In genomic region chr16:2162676-2163118, GRCh38 we compare ENCODE assay signal across 23 cellular contexts. TPM values are rescaled to one million over a fixed set of nuclear protein-coding genes. Genes with fewer than 3 reads are reported as not detected.
DNase-seq lines count a peak whose midpoint lies in the region; ATAC-seq and TF ChIP-seq lines count a peak whose summit lies in the region.
"Had no signal": no experiment of that assay in that cellular context is flagged by ENCODE, and none has a peak within 500 bp of the region (broad histone marks: within the 10 kb centered on the region; RNA-seq: fewer than 3 reads in every experiment).

No MANE protein-coding gene starts in this region.

- no peak overlapping the region for H4K8ac ChIP-seq in trophoblast cell (ENCODE audit: low read depth, low read length)

- DNase-seq in stimulated activated naive CD8-positive, alpha-beta T cell treated with anti-CD3 and anti-CD28 coated beads, Interleukin-15, amount 100 ng/mL, for 72 hours, result no peak
- no peak for DNase-seq in stimulated activated naive CD8-positive, alpha-beta T cell treated with anti-CD3 and anti-CD28 coated beads, Interleukin-15, Interleukin-2, amounts not matched to agents 100 U/mL and 50 U/mL, for 24 hours
- DNase-seq in epithelial cell of esophagus (ENCODE audit: low read depth), result peak; percentile 35
- no peak for DNase-seq in trophoblast cell
- no peak for DNase-seq in aorta
- DNase-seq in KG1 (lab: John Stamatoyannopoulos, UW), result no peak
- DNase-seq: 8988T; activated CD8-positive, alpha-beta memory T cell treated with anti-CD3 and anti-CD28 coated beads, Interleukin-2, amount 50 U/mL, for 4 hours; EL; gastrocnemius medialis; MM.1S; naive thymus-derived CD4-positive, alpha-beta T cell; NCI-H1436; NCI-H2171 treated with DMSO at 0.1 percent for 48 hours; NCI-H69; OCI-M1; ovary had no signal

- no peak overlapping the region for H2BK120ac ChIP-seq in trophoblast cell (ENCODE audit: insufficient read depth, low read length, poor library complexity)

- H3K4me1 ChIP-seq in trophoblast cell (ENCODE audit: control insufficient read depth in 1 of 2, insufficient read depth in 2 of 2, low read length in 2 of 2) (peaks cover 2 to 4% of the 10 kb centered on the region in 2 experiments), aorta (ENCODE audit: control insufficient read depth in 1 of 2, insufficient read depth in 2 of 2, low read length in 2 of 2) (no peaks in the 10 kb centered on the region)

- WGBS in trophoblast cell (ENCODE audit: extremely low coverage, insufficient coverage, insufficient read length), result no CpG with 5 or more reads among the region's 13 CpGs
- 86 to 89% methylated on average over 13 of the region's 13 CpGs for WGBS in aorta, 2 donors

- no peak overlapping the region for H2BK12ac ChIP-seq in trophoblast cell (ENCODE audit: low read length)

- H3K14ac ChIP-seq in trophoblast cell (ENCODE audit: low read length), result no peak overlapping the region

- no peak overlapping the region for H3K4me3 Mint-ChIP-seq in stimulated activated naive CD8-positive, alpha-beta T cell treated with anti-CD3 and anti-CD28 coated beads, Interleukin-15, amount 100 ng/mL, for 72 hours
- H3K4me3 Mint-ChIP-seq: B cell; dendritic cell treated with granulocyte-macrophage colony-stimulating factor and Interleukin-4, amounts not matched to agents 40 ng/mL and 50 ng/mL, for 4 days; naive thymus-derived CD4-positive, alpha-beta T cell had no signal

- no peak overlapping the region for H2AK5ac ChIP-seq in trophoblast cell (ENCODE audit: low read length)

- H3K27me3 Mint-ChIP-seq in stimulated activated naive CD8-positive, alpha-beta T cell treated with anti-CD3 and anti-CD28 coated beads, Interleukin-15, amount 100 ng/mL, for 72 hours, result no peaks in the 10 kb centered on the region
- H3K27me3 Mint-ChIP-seq: B cell; dendritic cell treated with granulocyte-macrophage colony-stimulating factor and Interleukin-4, amounts not matched to agents 40 ng/mL and 50 ng/mL, for 4 days; naive thymus-derived CD4-positive, alpha-beta T cell had no signal

- H3K9me3 ChIP-seq in trophoblast cell (ENCODE audit: insufficient read depth, low read depth, low read length) (peaks cover 7% of the 10 kb centered on the region), aorta (ENCODE audit: control insufficient read depth, low read length) (no peaks in the 10 kb centered on the region)
- H3K9me3 ChIP-seq: gastrocnemius medialis, ovary, tibial nerve had no signal

- H3K36me3 ChIP-seq in trophoblast cell (ENCODE audit: control insufficient read depth in 1 of 2, insufficient read depth in 2 of 2, low read length in 2 of 2) (peaks cover 27 to 36% of the 10 kb centered on the region in 2 experiments), aorta (ENCODE audit: control insufficient read depth in 1 of 2, insufficient read depth in 2 of 2, low read length in 1 of 2) (no peaks in the 10 kb centered on the region)
- H3K36me3 ChIP-seq: ovary had no signal

- H3K27ac Mint-ChIP-seq in stimulated activated naive CD8-positive, alpha-beta T cell treated with anti-CD3 and anti-CD28 coated beads, Interleukin-15, amount 100 ng/mL, for 72 hours, result no peak overlapping the region
- H3K27ac Mint-ChIP-seq: B cell; dendritic cell treated with granulocyte-macrophage colony-stimulating factor and Interleukin-4, amounts not matched to agents 40 ng/mL and 50 ng/mL, for 4 days had no signal

- H3K27ac ChIP-seq in trophoblast cell (ENCODE audit: low read depth, low read length) (no peak overlapping the region), aorta (ENCODE audit: low read depth in 1 of 2, low read length in 2 of 2) (no peak overlapping the region)
- H3K27ac ChIP-seq: gastrocnemius medialis had no signal

- H3K79me2 ChIP-seq in trophoblast cell (ENCODE audit: control insufficient read depth, insufficient read depth, low read length, poor library complexity), result peaks cover 24% of the 10 kb centered on the region

- no peak overlapping the region for H4K12ac ChIP-seq in trophoblast cell (ENCODE audit: low read depth, low read length)

- no peak overlapping the region for H4K91ac ChIP-seq in trophoblast cell (ENCODE audit: low read depth, low read length)

- H3K23ac ChIP-seq in trophoblast cell (ENCODE audit: low read length), result no peak overlapping the region

- no peaks in the 10 kb centered on the region for H3K79me1 ChIP-seq in trophoblast cell (ENCODE audit: low read length)

- no peak overlapping the region for H2BK5ac ChIP-seq in trophoblast cell (ENCODE audit: low read depth, low read length, poor library complexity)

- no peak overlapping the region for H3K4ac ChIP-seq in trophoblast cell (ENCODE audit: low read depth, low read length)

- H3K27me3 ChIP-seq in trophoblast cell (ENCODE audit: insufficient read depth, low read length), result no peaks in the 10 kb centered on the region
- no peaks in the 10 kb centered on the region for H3K27me3 ChIP-seq in aorta (ENCODE audit: control insufficient read depth in 1 of 2, insufficient read depth in 2 of 2, low read length in 1 of 2)
- H3K27me3 ChIP-seq: gastrocnemius medialis, ovary, tibial nerve had no signal

- H3K4me1 Mint-ChIP-seq in stimulated activated naive CD8-positive, alpha-beta T cell treated with anti-CD3 and anti-CD28 coated beads, Interleukin-15, amount 100 ng/mL, for 72 hours, result peaks cover 30% of the 10 kb centered on the region

- no peaks in the 10 kb centered on the region for H3K9me3 Mint-ChIP-seq in stimulated activated naive CD8-positive, alpha-beta T cell treated with anti-CD3 and anti-CD28 coated beads, Interleukin-15, amount 100 ng/mL, for 72 hours
- H3K9me3 Mint-ChIP-seq: dendritic cell treated with granulocyte-macrophage colony-stimulating factor and Interleukin-4, amounts not matched to agents 40 ng/mL and 50 ng/mL, for 4 days; naive thymus-derived CD4-positive, alpha-beta T cell had no signal

- H3K18ac ChIP-seq in trophoblast cell (ENCODE audit: low read length), result peak overlapping the region; percentile 12

- no peak overlapping the region for H2AFZ ChIP-seq in trophoblast cell (ENCODE audit: insufficient read depth, low read length, poor library complexity)

- H3K9ac ChIP-seq in trophoblast cell (ENCODE audit: low read length), result no peak overlapping the region

- peak; percentile 13 for ATAC-seq in stimulated activated naive CD8-positive, alpha-beta T cell treated with anti-CD3 and anti-CD28 coated beads, Interleukin-15, amount 100 ng/mL, for 72 hours
- ATAC-seq in stimulated activated naive CD8-positive, alpha-beta T cell treated with anti-CD3 and anti-CD28 coated beads, Interleukin-15, Interleukin-2, amounts not matched to agents 100 U/mL and 50 U/mL, for 24 hours, result no peak
- ATAC-seq in aorta (ENCODE audit: low FRiP score), result no peak
- ATAC-seq in GM18868 (IDR thresholded peaks at IDR 0.05; ENCODE audit: unreplicated experiment), result no peak
- no peak for ATAC-seq in GM21786 (IDR thresholded peaks at IDR 0.05; ENCODE audit: unreplicated experiment)
- ATAC-seq: gastrocnemius medialis; naive thymus-derived CD4-positive, alpha-beta T cell; right cardiac atrium had no signal

- intact Hi-C loops in aorta (cut with DNase I), result no loop called here

- TF ChIP-seq CTCF in epithelial cell of esophagus (IDR thresholded peaks at IDR 0.05; ENCODE audit: insufficient read depth, low read depth, low read length, missing control alignments), result no peak

- peak overlapping the region; percentile 2 for H3K4me3 ChIP-seq in epithelial cell of esophagus (ENCODE audit: low read length)
- peak overlapping the region; percentile 0 for H3K4me3 ChIP-seq in trophoblast cell (ENCODE audit: low read depth, low read length)
- H3K4me3 ChIP-seq in aorta (ENCODE audit: low read length in 2 of 2), result no peak overlapping the region
- H3K4me3 ChIP-seq: gastrocnemius medialis, ovary, tibial nerve had no signal

- H3K4me2 ChIP-seq in trophoblast cell (ENCODE audit: low read length), result no peak overlapping the region

RNA-seq across cellular contexts. Expression of gene TRAF7, which starts 7.1 kb away (rescaled TPM):
- 109 and 111 TPM in 2 replicates for polyA plus RNA-seq in trophoblast cell (2013)
- 10 to 100 TPM; 47.7 to 54.4 TPM for total RNA-seq in aorta
- polyA plus RNA-seq in aorta, result 10 to 100 TPM; 24.4 to 38.0 TPM

RNA-seq across cellular contexts. Expression of gene RAB26, which starts 14.3 kb away (rescaled TPM):
- 0.60 and 0.65 TPM in 2 replicates for polyA plus RNA-seq in trophoblast cell (2013)
- under 1 TPM in 1 of 2 donors, not detected in 1; 0.51 TPM for total RNA-seq in aorta
- polyA plus RNA-seq in aorta, result 1 to 10 TPM; 2.5 to 4.8 TPM
- total RNA-seq: tibial nerve had no signal

RNA-seq across cellular contexts. Expression of gene PKD1, which starts 27.0 kb away (rescaled TPM):
- 23.3 and 23.8 TPM in 2 replicates for polyA plus RNA-seq in trophoblast cell (2013)
- total RNA-seq in aorta, result 100 to 1,000 TPM; 325 to 337 TPM
- polyA plus RNA-seq in aorta, result 100 to 1,000 TPM in 1 of 2 donors, 10 to 100 TPM in 1; 42.8 to 270 TPM

RNA-seq across cellular contexts. Expression of gene CASKIN1, which starts 33.7 kb away (rescaled TPM):
- polyA plus RNA-seq in trophoblast cell (2013), result 0.44 and 0.67 TPM in 2 replicates
- under 1 TPM in 1 of 2 donors, not detected in 1; 0.15 TPM for total RNA-seq in aorta
- polyA plus RNA-seq in aorta, result under 1 TPM; 0.13 to 0.28 TPM
- total RNA-seq: B cell had no signal
- polyA plus RNA-seq: naive thymus-derived CD4-positive, alpha-beta T cell had no signal

RNA-seq across cellular contexts. Expression of gene MLST8, which starts 42.6 kb away (rescaled TPM):
- 37.7 and 39.2 TPM in 2 replicates for polyA plus RNA-seq in trophoblast cell (2013)
- 10 to 100 TPM; 14.1 to 19.9 TPM for total RNA-seq in aorta
- 10 to 100 TPM; 23.7 to 50.7 TPM for polyA plus RNA-seq in aorta

Comparison
In these comparisons a context has a peak if more than half of its experiments do, and no peak if none do; other contexts are left out.
1. H3K4me3 ChIP-seq: peak in epithelial cell of esophagus (single experiment) and trophoblast cell (single experiment); none in aorta (0 of 2).